In genomic region chr2:207792244-207792785, GRCh38 we compare ENCODE assay signal across 1 cellular context.
TF ChIP-seq lines count a peak whose summit lies in the region.

No MANE protein-coding gene starts in this region.

TF ChIP-seq in HepG2, 621 proteins besides CTCF, POLR2A, EP300 and RAD21 (continued from another document):
- no peak for TF ChIP-seq ZNF597 (CRISPR knock-in tag; IDR thresholded peaks at IDR 0.05)
- no peak for TF ChIP-seq HMGXB4 (CRISPR knock-in tag; IDR thresholded peaks at IDR 0.05; ENCODE audit: borderline replicate concordance in 1 of 2, low read depth in 1 of 2)
- TF ChIP-seq HNRNPUL1 (IDR thresholded peaks at IDR 0.05; ENCODE audit: low read depth, low read length) = no peak
- TF ChIP-seq EED (CRISPR knock-in tag; IDR thresholded peaks at IDR 0.05) = no peak
- no peak for TF ChIP-seq GATA4 (IDR thresholded peaks at IDR 0.05; ENCODE audit: borderline replicate concordance, low read depth)
- TF ChIP-seq ZNF256 (CRISPR knock-in tag; conservative IDR thresholded peaks at IDR 0.05) = no peak
- no peak for TF ChIP-seq ZBTB40 (IDR thresholded peaks at IDR 0.05)
- no peak for TF ChIP-seq ZBTB40 (CRISPR knock-in tag; IDR thresholded peaks at IDR 0.05)
- no peak for TF ChIP-seq ZFX (CRISPR knock-in tag; IDR thresholded peaks at IDR 0.05; ENCODE audit: low read depth)
- no peak for TF ChIP-seq GMEB1 (CRISPR knock-in tag; IDR thresholded peaks at IDR 0.05; ENCODE audit: borderline replicate concordance)
- TF ChIP-seq ZSCAN21 (CRISPR knock-in tag; IDR thresholded peaks at IDR 0.05; ENCODE audit: borderline replicate concordance) = no peak
- TF ChIP-seq SRSF4 (IDR thresholded peaks at IDR 0.05; ENCODE audit: low read depth, low read length, poor library complexity, severe bottlenecking) = no peak
- no peak for TF ChIP-seq ZBTB2 (CRISPR knock-in tag; IDR thresholded peaks at IDR 0.05; ENCODE audit: low read depth)
- TF ChIP-seq GLMP (CRISPR knock-in tag; IDR thresholded peaks at IDR 0.05; ENCODE audit: borderline replicate concordance) = no peak
- TF ChIP-seq SOX5 (CRISPR knock-in tag; IDR thresholded peaks at IDR 0.05; ENCODE audit: borderline replicate concordance) = peak; percentile 55; the same call in 1 of the 2 replicates
- peak; percentile 47; the same call in 1 of the 2 replicates for TF ChIP-seq PBX2 (CRISPR knock-in tag; IDR thresholded peaks at IDR 0.05)
- TF ChIP-seq PPARG (CRISPR knock-in tag; conservative IDR thresholded peaks at IDR 0.05) = no peak
- no peak for TF ChIP-seq CBFB (CRISPR knock-in tag; IDR thresholded peaks at IDR 0.05)
- no peak for TF ChIP-seq TCF7 (IDR thresholded peaks at IDR 0.05; ENCODE audit: low read depth)
- TF ChIP-seq ETS1 (CRISPR knock-in tag; IDR thresholded peaks at IDR 0.05) = no peak
- 0 out of 2 replicates have a peak, but pooled peaks have one; percentile 14 for TF ChIP-seq KAT7 (CRISPR knock-in tag; IDR thresholded peaks at IDR 0.05; ENCODE audit: borderline replicate concordance)
- TF ChIP-seq RBFOX2 (IDR thresholded peaks at IDR 0.05; ENCODE audit: low read depth, low read length) = 0 out of 2 replicates have a peak, but pooled peaks have one; percentile 40
- peak; percentile 67 for TF ChIP-seq POLR2G (IDR thresholded peaks at IDR 0.05; ENCODE audit: low read depth, low read length)
- TF ChIP-seq MNT (IDR thresholded peaks at IDR 0.05) = no peak
- TF ChIP-seq FOSL1 (CRISPR knock-in tag; IDR thresholded peaks at IDR 0.05; ENCODE audit: borderline replicate concordance) = peak; percentile 53; the same call in 1 of the 2 replicates
- TF ChIP-seq TBP (CRISPR knock-in tag; IDR thresholded peaks at IDR 0.05) = no peak
- TF ChIP-seq IKZF1 (IDR thresholded peaks at IDR 0.05) = no peak
- TF ChIP-seq MEF2D (CRISPR knock-in tag; IDR thresholded peaks at IDR 0.05) = no peak
